Comparison of ENCODE assay signal across 11 cellular contexts in the genomic region with DNA sequence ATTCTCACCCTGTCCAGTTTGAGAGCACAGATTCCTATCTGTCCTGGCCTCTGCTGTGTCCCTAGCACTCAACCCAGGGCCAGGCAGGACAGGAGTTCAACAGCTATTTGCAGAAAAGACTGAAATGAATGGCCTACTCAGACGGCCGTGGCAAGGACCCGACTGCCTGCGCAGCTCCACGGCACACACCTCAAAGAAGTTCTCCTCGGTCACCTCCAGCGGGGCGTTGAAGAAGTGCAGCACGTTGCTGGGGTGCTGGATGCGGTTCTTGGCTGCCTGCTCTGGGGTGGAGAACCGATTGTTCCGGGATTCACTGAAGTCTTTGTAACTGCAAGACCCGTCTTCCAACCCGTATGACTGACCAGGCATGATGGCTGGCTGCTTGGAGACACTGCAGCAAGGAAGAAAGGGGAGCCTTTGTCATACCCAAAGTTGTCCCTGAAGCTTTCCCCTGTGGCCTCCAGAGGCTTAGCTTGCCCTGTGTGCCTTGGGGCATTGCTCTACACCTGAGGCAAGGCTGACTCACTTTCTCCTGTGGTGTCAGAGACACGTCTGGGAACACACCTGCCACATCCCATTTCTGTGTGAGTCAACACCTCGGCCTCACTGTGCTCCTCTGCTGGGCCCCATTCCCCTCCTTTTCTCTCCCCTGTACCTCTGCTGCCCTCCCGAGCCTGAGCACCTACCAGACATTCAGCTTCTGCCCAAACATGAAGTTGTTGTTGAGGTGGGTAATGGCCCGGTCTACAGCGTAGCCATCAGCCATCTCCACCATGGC. TPM values are rescaled to one million over a fixed set of nuclear protein-coding genes. Genes with fewer than 3 reads are reported as not detected.
A peak's percentile ranks its signal among the peaks of the same experiment; 100 is the strongest.
DNase-seq lines count a peak whose midpoint lies in the region; ATAC-seq, FAIRE-seq and TF ChIP-seq lines count a peak whose summit lies in the region.
"Had no signal": no experiment of that assay in that cellular context is flagged by ENCODE, and none has a peak within 500 bp of the region (broad histone marks: within the 10 kb centered on the region; RNA-seq: fewer than 3 reads in every experiment).

No MANE protein-coding gene starts in this region.

- H3K36me3 Mint-ChIP-seq in activated CD4-positive, alpha-beta T cell treated with anti-CD3 and anti-CD28 coated beads, Interleukin-2, amount 10 ng/mL, durations not matched to agents 7 days and 5 days (ENCODE audit: low read depth): peaks cover 77% of the 10 kb centered on the region

- no peaks in the 10 kb centered on the region for H3K27me3 Mint-ChIP-seq in activated CD4-positive, alpha-beta T cell treated with anti-CD3 and anti-CD28 coated beads, Interleukin-2, amount 10 ng/mL, durations not matched to agents 7 days and 5 days

- CTCF ChIA-PET in activated CD4-positive, alpha-beta T cell treated with anti-CD3 and anti-CD28 coated beads, Interleukin-2, amount 10 ng/mL, durations not matched to agents 7 days and 5 days (lab: Charles Lee): interaction anchor here (1.0 to 1.8 kb wide), 3 partner anchors 9 to 92 kb away, joined by 4 to 6 read pairs (median 6); a partner anchor contains a TSS

- peak overlapping the region; percentile 42 for H3K27ac Mint-ChIP-seq in activated CD4-positive, alpha-beta T cell treated with anti-CD3 and anti-CD28 coated beads, Interleukin-2, amount 10 ng/mL, durations not matched to agents 7 days and 5 days

- no peak overlapping the region for H3K4me3 ChIP-seq in epithelial cell of esophagus (ENCODE audit: low read length)

- POLR2A ChIA-PET in activated CD4-positive, alpha-beta T cell treated with anti-CD3 and anti-CD28 coated beads, Interleukin-2, amount 10 ng/mL, durations not matched to agents 7 days and 5 days (lab: Charles Lee): no interaction called here

- peak; percentile 74 for TF ChIP-seq CTCF in epithelial cell of esophagus (IDR thresholded peaks at IDR 0.05; ENCODE audit: insufficient read depth, low read depth, low read length, missing control alignments)

- ATAC-seq in HG03457 (IDR thresholded peaks at IDR 0.05; ENCODE audit: unreplicated experiment) (no peak), HG03342 (IDR thresholded peaks at IDR 0.05; ENCODE audit: unreplicated experiment) (no peak)

- no peak overlapping the region for H3K4me3 Mint-ChIP-seq in activated CD4-positive, alpha-beta T cell treated with anti-CD3 and anti-CD28 coated beads, Interleukin-2, amount 10 ng/mL, durations not matched to agents 7 days and 5 days

- peak; percentile 75 for TF ChIP-seq POLR2A in GM12891 (IDR thresholded peaks at IDR 0.05; ENCODE audit: low read depth, low read length)

- no peaks in the 10 kb centered on the region for H3K9me3 Mint-ChIP-seq in activated CD4-positive, alpha-beta T cell treated with anti-CD3 and anti-CD28 coated beads, Interleukin-2, amount 10 ng/mL, durations not matched to agents 7 days and 5 days

- DNase-seq in GM12891 (ENCODE audit: insufficient read length, low spot score) (no peak), epithelial cell of esophagus (ENCODE audit: low read depth) (peak; percentile 98), EL (no peak), NCI-H2171 treated with DMSO at 0.1 percent for 48 hours (lab: John Stamatoyannopoulos, UW) (no peak)
- DNase-seq in activated CD4-positive, alpha-beta T cell treated with anti-CD3 and anti-CD28 coated beads, Interleukin-2, amount 10 ng/mL, durations not matched to agents 7 days and 5 days: no peak
- peak; percentile 78 for DNase-seq in stimulated activated CD4-positive, alpha-beta T cell treated with anti-CD3 and anti-CD28 coated beads, Interleukin-15, amount 100 ng/mL, for 24 hours
- DNase-seq: GF-D8 had no signal

- H3K4me1 Mint-ChIP-seq in activated CD4-positive, alpha-beta T cell treated with anti-CD3 and anti-CD28 coated beads, Interleukin-2, amount 10 ng/mL, durations not matched to agents 7 days and 5 days: peaks cover 55% of the 10 kb centered on the region

- FAIRE-seq in GM12891 (lab: Jason Lieb, UNC): no peak

TF ChIP-seq in GM12891, 5 proteins besides CTCF, POLR2A, EP300 and RAD21:
- TF ChIP-seq SPI1 (IDR thresholded peaks at IDR 0.05; ENCODE audit: low read depth, low read length) (no peak), POLR2AphosphoS5 (IDR thresholded peaks at IDR 0.05; ENCODE audit: low read depth, low read length) (peak; percentile 60), TAF1 (IDR thresholded peaks at IDR 0.05; ENCODE audit: low read depth, low read length) (no peak), PAX5 (IDR thresholded peaks at IDR 0.05; ENCODE audit: insufficient read depth, low read length, severe bottlenecking) (no peak)

RNA-seq across cellular contexts. Expression of a gene that starts 6.8 kb away (rescaled TPM):
- 276 TPM for polyA plus RNA-seq in GM12891 (2012; ENCODE audit: low read depth, missing spikeins)
- 100 to 1,000 TPM; 143 to 144 TPM for total RNA-seq in activated CD4-positive, alpha-beta T cell treated with anti-CD3 and anti-CD28 coated beads, Interleukin-2, amount 10 ng/mL, durations not matched to agents 7 days and 5 days

RNA-seq across cellular contexts. Expression of a gene that starts 11.4 kb away (rescaled TPM):
- polyA plus RNA-seq in GM12891 (2012; ENCODE audit: low read depth, missing spikeins): 305 TPM
- total RNA-seq in activated CD4-positive, alpha-beta T cell treated with anti-CD3 and anti-CD28 coated beads, Interleukin-2, amount 10 ng/mL, durations not matched to agents 7 days and 5 days: 100 to 1,000 TPM; 517 to 535 TPM

RNA-seq across cellular contexts. Expression of a gene that starts 25.7 kb away (rescaled TPM):
- polyA plus RNA-seq in GM12891 (2012; ENCODE audit: low read depth, missing spikeins): 0.49 TPM
- total RNA-seq in activated CD4-positive, alpha-beta T cell treated with anti-CD3 and anti-CD28 coated beads, Interleukin-2, amount 10 ng/mL, durations not matched to agents 7 days and 5 days: 1 to 10 TPM; 2.1 to 2.3 TPM

RNA-seq across cellular contexts. Expression of a gene that starts 39.7 kb away (rescaled TPM):
- 48.2 TPM for polyA plus RNA-seq in GM12891 (2012; ENCODE audit: low read depth, missing spikeins)
- total RNA-seq in activated CD4-positive, alpha-beta T cell treated with anti-CD3 and anti-CD28 coated beads, Interleukin-2, amount 10 ng/mL, durations not matched to agents 7 days and 5 days: 10 to 100 TPM; 65.0 to 66.9 TPM

RNA-seq across cellular contexts. Expression of a gene that starts 49.4 kb away (rescaled TPM):
- 0.51 TPM for polyA plus RNA-seq in GM12891 (2012; ENCODE audit: low read depth, missing spikeins)
- total RNA-seq in activated CD4-positive, alpha-beta T cell treated with anti-CD3 and anti-CD28 coated beads, Interleukin-2, amount 10 ng/mL, durations not matched to agents 7 days and 5 days: not detected
- total RNA-seq: subcutaneous adipose tissue; T-helper 2 cell treated with Interferon-gamma antibody and Interleukin-4, amounts not matched to agents 100 ng/mL and 5 ng/mL, for 36 hours had no signal

Comparison
In these comparisons a context has a peak if more than half of its experiments do, and no peak if none do; other contexts are left out.
1. DNase-seq: peak in epithelial cell of esophagus (single experiment) and stimulated activated CD4-positive, alpha-beta T cell treated with anti-CD3 and anti-CD28 coated beads, Interleukin-15, amount 100 ng/mL, for 24 hours (single experiment); none in GM12891 (single experiment), activated CD4-positive, alpha-beta T cell treated with anti-CD3 and anti-CD28 coated beads, Interleukin-2, amount 10 ng/mL, durations not matched to agents 7 days and 5 days (single experiment), EL (single experiment) and NCI-H2171 treated with DMSO at 0.1 percent for 48 hours (single experiment).